ENCODE assay signal across 1 cellular context in the genomic region with DNA sequence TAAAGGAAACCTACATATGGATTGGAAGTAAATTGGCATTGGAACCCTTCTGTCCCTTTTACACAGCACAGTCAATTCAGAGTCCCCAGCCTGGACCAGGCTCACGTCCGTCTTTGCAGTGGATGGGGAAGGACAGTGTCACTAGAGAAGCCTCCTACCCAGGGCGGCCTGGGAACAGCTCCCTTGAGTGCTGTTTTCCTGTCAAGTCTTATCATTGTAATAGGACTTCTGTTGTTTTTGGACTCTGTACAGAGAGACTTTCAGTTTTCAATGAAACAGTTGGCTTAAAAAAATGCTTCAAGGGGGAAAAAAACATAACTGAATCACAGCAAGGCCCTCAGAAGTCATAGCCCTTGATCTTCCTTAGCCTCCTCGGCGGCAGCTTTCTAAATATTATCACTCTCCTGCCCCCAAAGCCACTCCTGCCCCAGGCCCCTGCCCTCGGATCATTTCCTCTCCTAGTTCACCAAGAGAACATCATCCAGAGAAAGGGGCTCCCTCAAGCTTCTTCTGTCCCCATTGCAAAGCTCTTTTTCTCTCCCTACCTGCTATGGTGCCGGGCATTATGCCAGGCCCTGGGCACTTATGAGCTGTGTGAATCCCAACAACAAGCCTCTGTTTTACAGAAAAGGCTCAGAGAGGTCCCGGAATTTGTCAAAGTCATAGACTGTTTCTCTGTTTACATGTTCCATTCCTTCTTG.
A peak's percentile ranks its signal among the peaks of the same experiment; 100 is the strongest.
TF ChIP-seq lines count a peak whose summit lies in the region.

No MANE protein-coding gene starts in this region.

TF ChIP-seq in endothelial cell of umbilical vein, 7 proteins besides CTCF, POLR2A, EP300 and RAD21:
- TF ChIP-seq GATA2 (IDR thresholded peaks at IDR 0.05; ENCODE audit: insufficient read depth, insufficient read length, low read depth, low read length) (peak; percentile 60), POLR2AphosphoS5 (IDR thresholded peaks at IDR 0.05; ENCODE audit: insufficient read depth, low read depth, low read length) (no peak)
